ENCODE assay signal across 13 cellular contexts in the genomic region with DNA sequence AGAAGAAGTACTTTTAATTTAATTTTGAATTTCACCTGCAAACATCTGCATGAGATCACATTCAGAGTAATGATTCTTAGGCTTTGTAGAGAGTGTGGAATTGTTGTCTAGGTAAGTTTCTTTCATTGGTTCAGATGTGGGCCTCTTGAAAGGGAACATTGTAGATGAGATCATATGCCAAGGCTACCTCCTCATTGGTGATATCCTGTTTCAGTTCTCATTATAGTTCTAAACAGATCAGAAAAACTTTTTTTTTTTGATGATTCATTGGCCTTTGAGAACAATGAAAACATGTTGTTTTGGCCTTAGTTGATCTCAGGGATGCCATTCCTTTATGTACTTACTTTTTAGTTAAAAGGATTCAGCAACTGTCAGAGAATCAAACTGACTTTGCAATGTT. TPM values are rescaled to one million over a fixed set of nuclear protein-coding genes. Genes with fewer than 3 reads are reported as not detected.
DNase-seq lines count a peak whose midpoint lies in the region; ATAC-seq and TF ChIP-seq lines count a peak whose summit lies in the region.
"Had no signal": no experiment of that assay in that cellular context is flagged by ENCODE, and none has a peak within 500 bp of the region (broad histone marks: within the 10 kb centered on the region; RNA-seq: fewer than 3 reads in every experiment).

No MANE protein-coding gene starts in this region.

- H3K4me1 ChIP-seq in SK-N-SH (ENCODE audit: control insufficient read depth in 1 of 2, insufficient read depth in 2 of 2, low read depth in 1 of 2, low read length in 1 of 2) (peaks cover 0 to 40% of the 10 kb centered on the region in 2 experiments; a peak in 3 of 4 replicates), right cardiac atrium (ENCODE audit: control insufficient read depth, insufficient read depth, low read length) (no peaks in the 10 kb centered on the region)
- H3K4me1 ChIP-seq: parathyroid adenoma had no signal

- H3K27me3 ChIP-seq in SK-N-SH (ENCODE audit: insufficient read depth) (no peaks in the 10 kb centered on the region), right cardiac atrium (ENCODE audit: control insufficient read depth, insufficient read depth) (no peaks in the 10 kb centered on the region)

- CTCF ChIA-PET in SK-N-SH (lab: Yijun Ruan, JAX): no interaction called here

- no peak for TF ChIP-seq RAD21 in SK-N-SH (IDR thresholded peaks at IDR 0.05; ENCODE audit: low read length)

- no peaks in the 10 kb centered on the region for H3K9me2 ChIP-seq in SK-N-SH

- peak overlapping the region; percentile 15 to 86; a peak in 2 of 4 replicates for H3K27ac ChIP-seq in SK-N-SH (ENCODE audit: low read depth in 2 of 2, low read length in 1 of 2)
- H3K27ac ChIP-seq in right cardiac atrium (ENCODE audit: low read length): no peak overlapping the region
- H3K27ac ChIP-seq: parathyroid adenoma had no signal

- TF ChIP-seq EP300 in SK-N-SH (IDR thresholded peaks at IDR 0.05; ENCODE audit: borderline replicate concordance in 1 of 2, low read depth in 1 of 2, low read length in 1 of 2): no peak

- H3K9me3 ChIP-seq in SK-N-SH (no peaks in the 10 kb centered on the region), right cardiac atrium (ENCODE audit: control insufficient read depth, low read length) (no peaks in the 10 kb centered on the region)

- H3K9ac ChIP-seq in SK-N-SH: no peak overlapping the region
- H3K9ac ChIP-seq: parathyroid adenoma had no signal

- no peak for TF ChIP-seq CTCF in SK-N-SH (IDR thresholded peaks at IDR 0.05)
- no peak for TF ChIP-seq CTCF in fibroblast of villous mesenchyme (IDR thresholded peaks at IDR 0.05; ENCODE audit: insufficient read depth, low read depth, low read length)

- no peaks in the 10 kb centered on the region for H3K79me2 ChIP-seq in SK-N-SH (ENCODE audit: insufficient read depth)
- H3K79me2 ChIP-seq: parathyroid adenoma had no signal

- no peaks in the 10 kb centered on the region for H4K20me1 ChIP-seq in SK-N-SH (ENCODE audit: insufficient read depth)

- H3K4me2 ChIP-seq in SK-N-SH: no peak overlapping the region; the same call in 1 of the 2 replicates

- POLR2A ChIA-PET in SK-N-SH (lab: Yijun Ruan, JAX): no interaction called here

- intact Hi-C loops in right cardiac atrium (cut with DNase I): no loop called here

- ATAC-seq in GM21576 (IDR thresholded peaks at IDR 0.05; ENCODE audit: unreplicated experiment) (peak; percentile 59), right cardiac atrium (no peak)

- H3K4me3 ChIP-seq in SK-N-SH (ENCODE audit: low read depth in 2 of 2, low read length in 1 of 2): no peak overlapping the region
- no peak overlapping the region for H3K4me3 ChIP-seq in fibroblast of villous mesenchyme (ENCODE audit: low read depth, low read length)
- no peak overlapping the region for H3K4me3 ChIP-seq in right cardiac atrium (ENCODE audit: low read length)

- H3K36me3 ChIP-seq in SK-N-SH (replicated peaks in 1 of 2; ENCODE audit: control insufficient read depth in 1 of 2, insufficient read depth in 2 of 2, low read length in 1 of 2): no peaks in the 10 kb centered on the region

- H2AFZ ChIP-seq in SK-N-SH (ENCODE audit: low read depth): no peak overlapping the region
- H2AFZ ChIP-seq: parathyroid adenoma had no signal

- H3F3A ChIP-seq in SK-N-SH (replicated peaks; ENCODE audit: insufficient read depth): no peaks in the 10 kb centered on the region

- peak; percentile 35 for DNase-seq in COLO829 (ENCODE audit: low spot score)
- no peak for DNase-seq in SK-N-SH
- DNase-seq in fibroblast of villous mesenchyme (ENCODE audit: low read depth): peak; percentile 33
- no peak for DNase-seq in epidermal melanocyte (ENCODE audit: insufficient read length, low spot score)
- DNase-seq in right cardiac atrium: no peak
- no peak for DNase-seq in stimulated activated CD4-positive, alpha-beta T cell treated with anti-CD3 and anti-CD28 coated beads, Interleukin-2, amount 100 ng/mL, for 24 hours
- DNase-seq in NCI-H774 (lab: John Stamatoyannopoulos, UW): no peak
- DNase-seq: activated effector memory CD4-positive, alpha-beta T cell treated with Interleukin-2 at 50 U/mL for 16 hours; hippocampal formation; Right ventricle myocardium superior; stimulated activated CD8-positive, alpha-beta memory T cell treated with anti-CD3 and anti-CD28 coated beads, Interleukin-4, amount 100 ng/mL, for 48 hours had no signal

TF ChIP-seq in SK-N-SH, 30 proteins besides CTCF, POLR2A, EP300 and RAD21:
- TF ChIP-seq, protein P1, sequence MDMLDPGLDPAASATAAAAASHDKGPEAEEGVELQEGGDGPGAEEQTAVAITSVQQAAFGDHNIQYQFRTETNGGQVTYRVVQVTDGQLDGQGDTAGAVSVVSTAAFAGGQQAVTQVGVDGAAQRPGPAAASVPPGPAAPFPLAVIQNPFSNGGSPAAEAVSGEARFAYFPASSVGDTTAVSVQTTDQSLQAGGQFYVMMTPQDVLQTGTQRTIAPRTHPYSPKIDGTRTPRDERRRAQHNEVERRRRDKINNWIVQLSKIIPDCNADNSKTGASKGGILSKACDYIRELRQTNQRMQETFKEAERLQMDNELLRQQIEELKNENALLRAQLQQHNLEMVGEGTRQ (IDR thresholded peaks at IDR 0.05; ENCODE audit: borderline replicate concordance, low read depth, low read length): no peak
- 0 out of 2 replicates have a peak, but pooled peaks have one; percentile 17 for TF ChIP-seq RXRA (IDR thresholded peaks at IDR 0.05; ENCODE audit: borderline replicate concordance, low read depth)
- TF ChIP-seq JUND (IDR thresholded peaks at IDR 0.05): peak; percentile 32; the same call in 1 of the 2 replicates
- no peak for TF ChIP-seq IRF3 (IDR thresholded peaks at IDR 0.05; ENCODE audit: low read depth, low read length)
- no peak for TF ChIP-seq SIN3A (IDR thresholded peaks at IDR 0.05; ENCODE audit: borderline replicate concordance, low read depth, low read length)
- TF ChIP-seq GATA2 (CRISPR knock-in tag; IDR thresholded peaks at IDR 0.05): no peak
- TF ChIP-seq TCF12 (IDR thresholded peaks at IDR 0.05): no peak
- TF ChIP-seq YY1 (IDR thresholded peaks at IDR 0.05; ENCODE audit: low read depth): no peak
- TF ChIP-seq FOSL2 (IDR thresholded peaks at IDR 0.05; ENCODE audit: borderline replicate concordance, low read depth): peak; percentile 30; the same call in 1 of the 2 replicates
- TF ChIP-seq POLR2AphosphoS5 (IDR thresholded peaks at IDR 0.05; ENCODE audit: low read depth, low read length): no peak
- TF ChIP-seq PBX3 (IDR thresholded peaks at IDR 0.05): no peak

RNA-seq across cellular contexts. Expression of gene EML6, which starts 44.5 kb away (rescaled TPM):
- 1.1 and 1.6 TPM in 2 replicates for polyA plus RNA-seq in SK-N-SH (2012; rRNA removed)
- polyA plus RNA-seq in SK-N-SH (2012; cell fraction: cytosol; rRNA removed): 1.2 and 1.3 TPM in 2 replicates
- polyA plus RNA-seq in SK-N-SH (2012; cell fraction: nucleus; rRNA removed): 4.7 and 5.3 TPM in 2 replicates
- total RNA-seq in fibroblast of villous mesenchyme: 0.32 and 1.3 TPM in 2 replicates
- total RNA-seq in right cardiac atrium: 1 to 10 TPM in 2 of 4 donors, under 1 TPM in 2; 0.26 to 1.5 (median 0.89) TPM
- polyA plus RNA-seq in right cardiac atrium: 0.43 TPM

Comparison
In these comparisons a context has a peak if more than half of its experiments do, and no peak if none do; other contexts are left out.
1. DNase-seq: peak in COLO829 (single experiment) and fibroblast of villous mesenchyme (single experiment); none in SK-N-SH (single experiment), epidermal melanocyte (single experiment), right cardiac atrium (0 of 3), stimulated activated CD4-positive, alpha-beta T cell treated with anti-CD3 and anti-CD28 coated beads, Interleukin-2, amount 100 ng/mL, for 24 hours (0 of 2) and NCI-H774 (single experiment).